In genomic region chrX:31570658-31571057, GRCh38 we compare ENCODE assay signal across 1 cellular context.
TF ChIP-seq lines count a peak whose summit lies in the region.

No MANE protein-coding gene starts in this region.

TF ChIP-seq in neural cell, 6 proteins besides CTCF, POLR2A, EP300 and RAD21:
- TF ChIP-seq REST (IDR thresholded peaks at IDR 0.05; ENCODE audit: borderline replicate concordance) (peak; percentile 89), POLR2AphosphoS5 (IDR thresholded peaks at IDR 0.05) (peak; percentile 63), MXI1 (conservative IDR thresholded peaks at IDR 0.05; ENCODE audit: poor library complexity, severe bottlenecking) (no peak), EZH2 (IDR thresholded peaks at IDR 0.05; ENCODE audit: borderline replicate concordance, insufficient read depth, low read length, poor library complexity, severe bottlenecking) (no peak)
